13 cellular contexts compared by ENCODE assay signal in genomic region chr19:16702123-16702522, GRCh38. TPM values are rescaled to one million over a fixed set of nuclear protein-coding genes. Genes with fewer than 3 reads are reported as not detected.
DNase-seq lines count a peak whose midpoint lies in the region; ATAC-seq and TF ChIP-seq lines count a peak whose summit lies in the region.
"Had no signal": no experiment of that assay in that cellular context is flagged by ENCODE, and none has a peak within 500 bp of the region (broad histone marks: within the 10 kb centered on the region; RNA-seq: fewer than 3 reads in every experiment).

No MANE protein-coding gene starts in this region.

- no peak overlapping the region for H3K4me3 ChIP-seq in choroid plexus epithelial cell (ENCODE audit: low read depth, low read length)
- H3K4me3 ChIP-seq: GM12878 had no signal

- DNase-seq in AG08396 (ENCODE audit: low spot score) (peak; percentile 32), LHCN-M2 (ENCODE audit: low read depth) (peak; percentile 51), choroid plexus epithelial cell (ENCODE audit: low read depth) (peak; percentile 54), left kidney (ENCODE audit: low read depth, low spot score) (peak; percentile 35), T-helper 1 cell (no peak), CD1c-positive myeloid dendritic cell (ENCODE audit: extremely low spot score) (no peak)
- no peak for DNase-seq in activated naive CD4-positive, alpha-beta T cell treated with anti-CD3 and anti-CD28 coated beads, Interleukin-2, amount 50 U/mL, for 16 hours
- DNase-seq: CD4-positive, CD25-positive, alpha-beta regulatory T cell; stimulated activated naive CD8-positive, alpha-beta T cell treated with anti-CD3 and anti-CD28 coated beads, Interleukin-15, amount 100 ng/mL, for 72 hours; T-helper 17 cell had no signal

- no peak for TF ChIP-seq CTCF in choroid plexus epithelial cell (conservative IDR thresholded peaks at IDR 0.05; ENCODE audit: low read depth, low read length)

- no peak for ATAC-seq in HG02610 (IDR thresholded peaks at IDR 0.05; ENCODE audit: unreplicated experiment)
- ATAC-seq: GM12878; stimulated activated naive CD8-positive, alpha-beta T cell treated with anti-CD3 and anti-CD28 coated beads, Interleukin-15, amount 100 ng/mL, for 72 hours; T-helper 17 cell had no signal

RNA-seq across cellular contexts. Expression of gene NWD1, which starts 17.5 kb away (rescaled TPM):
- not detected in 2 replicates for total RNA-seq in LHCN-M2 (2014; rRNA removed)
- polyA plus RNA-seq in LHCN-M2 (2012) = not detected
- total RNA-seq: CD4-positive, CD25-positive, alpha-beta regulatory T cell; glomerular endothelial cell had no signal
- polyA plus RNA-seq: CD4-positive, CD25-positive, alpha-beta regulatory T cell had no signal

RNA-seq across cellular contexts. Expression of gene TMEM38A, which starts 41.2 kb away (rescaled TPM):
- total RNA-seq in LHCN-M2 (2014; rRNA removed) = 2.9 and 3.2 TPM in 2 replicates
- polyA plus RNA-seq in LHCN-M2 (2012) = 1.5 TPM

RNA-seq across cellular contexts. Expression of gene SMIM7, which starts 42.2 kb away (rescaled TPM):
- total RNA-seq in LHCN-M2 (2014; rRNA removed) = 97.1 and 97.3 TPM in 2 replicates
- 81.2 TPM for polyA plus RNA-seq in LHCN-M2 (2012)

Comparison
In these comparisons a context has a peak if more than half of its experiments do, and no peak if none do; other contexts are left out.
1. DNase-seq: peak in AG08396 (single experiment), LHCN-M2 (single experiment), choroid plexus epithelial cell (single experiment) and left kidney (single experiment); none in T-helper 1 cell (0 of 5), activated naive CD4-positive, alpha-beta T cell treated with anti-CD3 and anti-CD28 coated beads, Interleukin-2, amount 50 U/mL, for 16 hours (single experiment) and CD1c-positive myeloid dendritic cell (single experiment).